Comparison of ENCODE assay signal across 2 cellular contexts in genomic region chr1:211986628-211987254, GRCh38.
TF ChIP-seq lines count a peak whose summit lies in the region.

No MANE protein-coding gene starts in this region.

TF ChIP-seq in GM12878, 131 proteins besides CTCF, POLR2A, EP300 and RAD21 (continues in another document):
- TF ChIP-seq MLLT1 (IDR thresholded peaks at IDR 0.05) (0 out of 2 replicates have a peak, but pooled peaks have one; percentile 30), IKZF2 (IDR thresholded peaks at IDR 0.05) (peak in 1 of 2 experiments; percentile 29; a peak in 1 of 4 replicates), E2F8 (IDR thresholded peaks at IDR 0.05; ENCODE audit: low read depth, partially characterized antibody) (no peak), ATF3 (IDR thresholded peaks at IDR 0.05; ENCODE audit: borderline replicate concordance, extremely low read depth, low read depth, low read length) (no peak), SMAD5 (IDR thresholded peaks at IDR 0.05; ENCODE audit: low read depth) (no peak), CBX5 (IDR thresholded peaks at IDR 0.05; ENCODE audit: low read depth) (no peak), SUZ12 (IDR thresholded peaks at IDR 0.05; ENCODE audit: unreplicated experiment) (no peak), HDGF (IDR thresholded peaks at IDR 0.05) (no peak), SPI1 (IDR thresholded peaks at IDR 0.05; ENCODE audit: borderline replicate concordance, insufficient read depth, low read depth, low read length) (no peak), IKZF1 (conservative IDR thresholded peaks at IDR 0.05) (peak; percentile 60; the same call in 1 of the 2 replicates), CREM (IDR thresholded peaks at IDR 0.05; ENCODE audit: low read depth) (no peak), ZNF622 (IDR thresholded peaks at IDR 0.05) (no peak), PAX5 (IDR thresholded peaks at IDR 0.05; ENCODE audit: borderline replicate concordance, low read depth, low read length) (no peak), KLF5 (IDR thresholded peaks at IDR 0.05; ENCODE audit: partially characterized antibody) (no peak), TCF12 (IDR thresholded peaks at IDR 0.05; ENCODE audit: low read depth, low read length) (no peak), E2F4 (IDR thresholded peaks at IDR 0.05; ENCODE audit: low read depth, low read length) (no peak), CBX3 (IDR thresholded peaks at IDR 0.05; ENCODE audit: borderline replicate concordance, low read depth) (no peak), ZNF687 (IDR thresholded peaks at IDR 0.05) (peak; percentile 22; the same call in 1 of the 2 replicates), KAT2A (conservative IDR thresholded peaks at IDR 0.05; ENCODE audit: control insufficient read depth, low read depth, low read length) (no peak)

TF ChIP-seq in GM12891, 5 proteins besides CTCF, POLR2A, EP300 and RAD21:
- TF ChIP-seq SPI1 (IDR thresholded peaks at IDR 0.05; ENCODE audit: low read depth, low read length) (no peak), TAF1 (IDR thresholded peaks at IDR 0.05; ENCODE audit: low read depth, low read length) (no peak), PAX5 (IDR thresholded peaks at IDR 0.05; ENCODE audit: insufficient read depth, low read length, severe bottlenecking) (no peak), POU2F2 (IDR thresholded peaks at IDR 0.05; ENCODE audit: low read depth, low read length) (no peak), POLR2AphosphoS5 (IDR thresholded peaks at IDR 0.05; ENCODE audit: low read depth, low read length) (no peak)
